Comparison of ENCODE assay signal across 1 cellular context in genomic region chr22:28923826-28924732, GRCh38.
TF ChIP-seq lines count a peak whose summit lies in the region.

No MANE protein-coding gene starts in this region.

TF ChIP-seq in HepG2, 621 proteins besides CTCF, POLR2A, EP300 and RAD21 (continued from another document and continues in another):
- TF ChIP-seq ZBTB39 (CRISPR knock-in tag; IDR thresholded peaks at IDR 0.05) (0 out of 2 replicates have a peak, but pooled peaks have one; percentile 45), THAP11 (CRISPR knock-in tag; IDR thresholded peaks at IDR 0.05) (peak; percentile 70), RFX3 (CRISPR knock-in tag; IDR thresholded peaks at IDR 0.05) (0 out of 2 replicates have a peak, but pooled peaks have one; percentile 10), SP2 (CRISPR knock-in tag; IDR thresholded peaks at IDR 0.05) (no peak), ZBTB3 (CRISPR knock-in tag; IDR thresholded peaks at IDR 0.05; ENCODE audit: borderline replicate concordance, low read depth) (no peak), ZMYM4 (CRISPR knock-in tag; IDR thresholded peaks at IDR 0.05) (peak; percentile 68), SIX4 (CRISPR knock-in tag; IDR thresholded peaks at IDR 0.05) (peak; percentile 88), THYN1 (CRISPR knock-in tag; IDR thresholded peaks at IDR 0.05; ENCODE audit: borderline replicate concordance, low read depth) (no peak), AGO2 (optimal IDR thresholded peaks at IDR 0.05; ENCODE audit: low read depth, low read length) (peak; percentile 91), CBX5 (CRISPR knock-in tag; IDR thresholded peaks at IDR 0.05; ENCODE audit: borderline replicate concordance) (peak; percentile 70; the same call in 1 of the 2 replicates), PAXIP1 (CRISPR knock-in tag; conservative IDR thresholded peaks at IDR 0.05) (peak; percentile 93), MYNN (CRISPR knock-in tag; IDR thresholded peaks at IDR 0.05; ENCODE audit: low read depth) (no peak), PLRG1 (conservative IDR thresholded peaks at IDR 0.05) (no peak), ZNF766 (CRISPR knock-in tag; IDR thresholded peaks at IDR 0.05; ENCODE audit: borderline replicate concordance) (0 out of 2 replicates have a peak, but pooled peaks have one; percentile 37), MATR3 (CRISPR knock-in tag; IDR thresholded peaks at IDR 0.05) (no peak), ZNF350 (CRISPR knock-in tag; IDR thresholded peaks at IDR 0.05; ENCODE audit: borderline replicate concordance, low read depth) (peak; percentile 96; the same call in 1 of the 2 replicates), NCOA1 (CRISPR knock-in tag; IDR thresholded peaks at IDR 0.05) (peak; percentile 95; the same call in 1 of the 2 replicates), RELA (CRISPR knock-in tag; IDR thresholded peaks at IDR 0.05) (no peak), TFDP1 (CRISPR knock-in tag; IDR thresholded peaks at IDR 0.05; ENCODE audit: borderline replicate concordance) (peak; percentile 85; the same call in 1 of the 2 replicates), SKIL (CRISPR knock-in tag; IDR thresholded peaks at IDR 0.05; ENCODE audit: borderline replicate concordance) (peak; percentile 95), GATAD2A (CRISPR knock-in tag; IDR thresholded peaks at IDR 0.05) (peak; percentile 99), ZNF530 (CRISPR knock-in tag; IDR thresholded peaks at IDR 0.05; ENCODE audit: low read depth) (no peak), ZNF780A (CRISPR knock-in tag; IDR thresholded peaks at IDR 0.05) (no peak), ZNF225 (CRISPR knock-in tag; IDR thresholded peaks at IDR 0.05) (no peak), ZNF563 (CRISPR knock-in tag; IDR thresholded peaks at IDR 0.05) (peak; percentile 68; the same call in 1 of the 2 replicates), SNAPC4 (CRISPR knock-in tag; IDR thresholded peaks at IDR 0.05) (no peak), ZNF761 (CRISPR knock-in tag; conservative IDR thresholded peaks at IDR 0.05) (peak; percentile 4; the same call in 1 of the 2 replicates), FOXO1 (CRISPR knock-in tag; IDR thresholded peaks at IDR 0.05) (peak; percentile 82), IRF1 (CRISPR knock-in tag; IDR thresholded peaks at IDR 0.05; ENCODE audit: low read depth) (no peak), AFF4 (CRISPR knock-in tag; IDR thresholded peaks at IDR 0.05) (no peak), HOXA7 (CRISPR knock-in tag; IDR thresholded peaks at IDR 0.05) (no peak), MYC (CRISPR knock-in tag; IDR thresholded peaks at IDR 0.05; ENCODE audit: borderline replicate concordance) (peak; percentile 87), SMAD1 (CRISPR knock-in tag; IDR thresholded peaks at IDR 0.05; ENCODE audit: borderline replicate concordance, low read depth) (no peak), ZNF253 (CRISPR knock-in tag; IDR thresholded peaks at IDR 0.05; ENCODE audit: borderline replicate concordance) (no peak), USF2 (IDR thresholded peaks at IDR 0.05; ENCODE audit: low read depth, low read length) (no peak), USF2 (CRISPR knock-in tag; IDR thresholded peaks at IDR 0.05; ENCODE audit: borderline replicate concordance) (no peak), HNRNPL (IDR thresholded peaks at IDR 0.05; ENCODE audit: low read depth, low read length) (peak; percentile 98)
